14 cellular contexts compared by ENCODE assay signal in genomic region chr21:16454371-16454770, GRCh38.
DNase-seq lines count a peak whose midpoint lies in the region; ATAC-seq, FAIRE-seq and TF ChIP-seq lines count a peak whose summit lies in the region.
"Had no signal": no experiment of that assay in that cellular context is flagged by ENCODE, and none has a peak within 500 bp of the region (broad histone marks: within the 10 kb centered on the region; RNA-seq: fewer than 3 reads in every experiment).

No MANE protein-coding gene starts in this region.

- FAIRE-seq in islet of Langerhans (lab: Jason Lieb, UNC), result peak; percentile 53

- H3K27me3 ChIP-seq in MM.1S (replicated peaks; ENCODE audit: insufficient read depth, low read length), result no peaks in the 10 kb centered on the region
- H3K27me3 ChIP-seq in transverse colon, result no peaks in the 10 kb centered on the region

- H4K20me1 ChIP-seq in MM.1S (ENCODE audit: insufficient read depth, low read length), result no peaks in the 10 kb centered on the region

- no peaks in the 10 kb centered on the region for H3K9me2 ChIP-seq in MM.1S (replicated peaks; ENCODE audit: insufficient read depth, low read length)

- no peak for TF ChIP-seq POLR2A in transverse colon (IDR thresholded peaks at IDR 0.05)

- H3K4me2 ChIP-seq in MM.1S (ENCODE audit: low read depth, low read length), result no peak overlapping the region

- H3K36me3 Mint-ChIP-seq in activated CD4-positive, alpha-beta T cell treated with anti-CD3 and anti-CD28 coated beads for 36 hours (ENCODE audit: low read depth), result no peaks in the 10 kb centered on the region
- H3K36me3 Mint-ChIP-seq: memory B cell had no signal

- no peak for TF ChIP-seq EP300 in transverse colon (IDR thresholded peaks at IDR 0.05; ENCODE audit: low read depth)

- H3K9ac ChIP-seq in MM.1S (ENCODE audit: low read length), result no peak overlapping the region

- peak; percentile 43 for TF ChIP-seq CTCF in AG09309 (IDR thresholded peaks at IDR 0.05; ENCODE audit: control insufficient read depth, insufficient read depth, low read depth, low read length, missing control alignments)
- TF ChIP-seq CTCF in MM.1S (IDR thresholded peaks at IDR 0.05; ENCODE audit: low read length), result peak; percentile 22
- TF ChIP-seq CTCF in transverse colon (IDR thresholded peaks at IDR 0.05), result no peak

- no peaks in the 10 kb centered on the region for H3K4me1 Mint-ChIP-seq in activated CD4-positive, alpha-beta T cell treated with anti-CD3 and anti-CD28 coated beads for 36 hours
- H3K4me1 Mint-ChIP-seq: memory B cell had no signal

- CTCF ChIA-PET in activated CD4-positive, alpha-beta T cell treated with anti-CD3 and anti-CD28 coated beads for 36 hours (lab: Charles Lee), result no interaction called here

- intact Hi-C loops in activated CD4-positive, alpha-beta T cell treated with anti-CD3 and anti-CD28 coated beads for 36 hours (cut with DNase I, micrococcal nuclease), result no loop called here
- intact Hi-C loops in transverse colon (cut with DNase I; ENCODE audit: low total_unique reads), result no loop called here

- no peak overlapping the region for H2AFZ ChIP-seq in MM.1S (ENCODE audit: low read length)

- no peaks in the 10 kb centered on the region for H3K27me3 Mint-ChIP-seq in activated CD4-positive, alpha-beta T cell treated with anti-CD3 and anti-CD28 coated beads for 36 hours
- H3K27me3 Mint-ChIP-seq: memory B cell had no signal

- ATAC-seq in activated CD4-positive, alpha-beta T cell treated with anti-CD3 and anti-CD28 coated beads for 36 hours, result no peak

- no peaks in the 10 kb centered on the region for H3K9me3 ChIP-seq in MM.1S (replicated peaks; ENCODE audit: insufficient read depth, low read length)
- H3K9me3 ChIP-seq in transverse colon, result no peaks in the 10 kb centered on the region

- DNase-seq in AG09309 (ENCODE audit: low read depth) (no peak), MM.1S (peak; percentile 15), T47D (ENCODE audit: low read depth in 1 of 2, low spot score in 1 of 2) (peak; percentile 13 to 36), middle frontal gyrus (ENCODE audit: extremely low spot score, low spot score) (no peak), transverse colon (no peak)
- no peak for DNase-seq in activated CD4-positive, alpha-beta T cell treated with anti-CD3 and anti-CD28 coated beads for 36 hours
- no peak for DNase-seq in activated CD4-positive, alpha-beta T cell treated with anti-CD3 and anti-CD28 coated beads, Interleukin-2, amount 50 U/mL, for 48 hours
- DNase-seq: activated CD8-positive, alpha-beta memory T cell treated with anti-CD3 and anti-CD28 coated beads, Interleukin-2, amount 50 U/mL, for 48 hours; DMS153; effector CD8-positive, alpha-beta T cell; substantia nigra had no signal

- in situ Hi-C loops in T47D (cut with HindIII; ENCODE audit: low pct_unique_long_range_greater_than_20kb, low sequenced_read_pairs), result no loop called here
- in situ Hi-C loops in transverse colon (cut with MboI; ENCODE audit: low pct_ligation_motif_present in 1 of 4, low pct_unique_long_range_greater_than_20kb in 1 of 4, low sequenced_read_pairs in 3 of 4), result no loop called here

- H3K4me3 ChIP-seq in AG09309 (ENCODE audit: control insufficient read depth, low read depth, low read length) (no peak overlapping the region), MM.1S (ENCODE audit: low read length) (no peak overlapping the region), transverse colon (no peak overlapping the region)
- H3K4me3 ChIP-seq: SK-N-MC had no signal

- POLR2A ChIA-PET in activated CD4-positive, alpha-beta T cell treated with anti-CD3 and anti-CD28 coated beads for 36 hours (lab: Charles Lee), result no interaction called here

- no peaks in the 10 kb centered on the region for H3F3A ChIP-seq in MM.1S (ENCODE audit: insufficient read depth, low read length)

- peaks cover under 1% of the 10 kb centered on the region for H3K9me3 Mint-ChIP-seq in activated CD4-positive, alpha-beta T cell treated with anti-CD3 and anti-CD28 coated beads for 36 hours (ENCODE audit: low read depth)
- H3K9me3 Mint-ChIP-seq: memory B cell had no signal

- H3K4me1 ChIP-seq in MM.1S (ENCODE audit: low read length), result no peaks in the 10 kb centered on the region
- H3K4me1 ChIP-seq in transverse colon, result peaks cover 0 to 3% (median 0%) of the 10 kb centered on the region in 4 donors

- H3K4me3 Mint-ChIP-seq in activated CD4-positive, alpha-beta T cell treated with anti-CD3 and anti-CD28 coated beads for 36 hours, result no peak overlapping the region
- H3K4me3 Mint-ChIP-seq: memory B cell had no signal

- H3K79me2 ChIP-seq in MM.1S (ENCODE audit: low read length), result no peaks in the 10 kb centered on the region

- H3K27ac ChIP-seq in MM.1S (ENCODE audit: low read length) (no peak overlapping the region), transverse colon (no peak overlapping the region)

- no peak overlapping the region for H3K27ac Mint-ChIP-seq in activated CD4-positive, alpha-beta T cell treated with anti-CD3 and anti-CD28 coated beads for 36 hours
- H3K27ac Mint-ChIP-seq: memory B cell had no signal

- H3K36me3 ChIP-seq in MM.1S (replicated peaks; ENCODE audit: insufficient read depth, low read length) (no peaks in the 10 kb centered on the region), transverse colon (no peaks in the 10 kb centered on the region)

Comparison
In these comparisons a context has a peak if more than half of its experiments do, and no peak if none do; other contexts are left out.
1. DNase-seq: peak in MM.1S (single experiment) and T47D (2 of 2); none in AG09309 (single experiment), middle frontal gyrus (single experiment), activated CD4-positive, alpha-beta T cell treated with anti-CD3 and anti-CD28 coated beads for 36 hours (single experiment), activated CD4-positive, alpha-beta T cell treated with anti-CD3 and anti-CD28 coated beads, Interleukin-2, amount 50 U/mL, for 48 hours (0 of 2) and transverse colon (single experiment).
2. CTCF ChIP-seq: peak in AG09309 (single experiment) and MM.1S (single experiment); none in transverse colon (0 of 5).